Comparison of ENCODE assay signal across 28 cellular contexts in the genomic region with DNA sequence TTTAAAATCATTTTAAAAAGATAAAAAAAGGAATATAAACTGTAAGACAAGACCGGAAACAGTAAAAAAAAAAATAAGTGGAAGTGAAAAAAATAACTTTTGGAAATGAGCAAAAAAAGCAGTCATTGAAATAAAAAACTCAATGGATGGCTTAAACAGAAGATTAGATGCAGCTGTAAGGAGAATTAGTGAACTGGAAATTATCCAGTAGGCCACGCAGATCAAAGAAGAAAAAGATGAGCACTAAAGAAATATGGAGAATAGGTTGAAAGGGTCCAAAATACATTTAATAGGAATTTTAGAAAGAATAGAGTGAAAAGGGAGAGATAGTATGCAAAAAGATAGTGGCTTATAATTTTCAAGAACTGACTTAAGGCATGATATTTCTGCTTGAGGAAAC.
"Had no signal": no experiment of that assay in that cellular context is flagged by ENCODE, and none has a peak within 500 bp of the region (broad histone marks: within the 10 kb centered on the region; RNA-seq: fewer than 3 reads in every experiment).

No MANE protein-coding gene starts in this region.

- ATAC-seq: left lung; mucosa of descending colon; psoas muscle; stimulated activated effector memory CD8-positive, alpha-beta T cell treated with anti-CD3 and anti-CD28 coated beads, Interleukin-12 subunit alpha, Interleukin-12 subunit beta, amount 100 ng/mL, for 72 hours; stimulated activated naive CD8-positive, alpha-beta T cell treated with anti-CD3 and anti-CD28 coated beads, Interleukin-15, Interleukin-2, amounts not matched to agents 100 U/mL and 50 U/mL, for 24 hours had no signal

- H3K4me3 Mint-ChIP-seq: dendritic cell treated with granulocyte-macrophage colony-stimulating factor and Interleukin-4, amounts not matched to agents 40 ng/mL and 50 ng/mL, for 4 days; mesothelial cell of epicardium; nephron; stimulated activated effector memory CD8-positive, alpha-beta T cell treated with anti-CD3 and anti-CD28 coated beads, Interleukin-12 subunit alpha, Interleukin-12 subunit beta, amount 100 ng/mL, for 72 hours; type B pancreatic cell had no signal

- H3K36me3 Mint-ChIP-seq: stimulated activated effector memory CD8-positive, alpha-beta T cell treated with anti-CD3 and anti-CD28 coated beads, Interleukin-12 subunit alpha, Interleukin-12 subunit beta, amount 100 ng/mL, for 72 hours had no signal

- H3K36me3 ChIP-seq: esophagus squamous epithelium, left lung, sigmoid colon had no signal

- H3K4me1 ChIP-seq: psoas muscle had no signal

- H3K27me3 Mint-ChIP-seq: naive B cell had no signal

- H3K27me3 ChIP-seq: heart right ventricle, left lung, sigmoid colon, testis, tibial artery had no signal

- FAIRE-seq: islet of Langerhans had no signal

- H3K4me3 ChIP-seq: esophagus squamous epithelium, heart right ventricle, left lung, mucosa of descending colon, psoas muscle, sigmoid colon, testis, tibial artery had no signal

- H3K27ac Mint-ChIP-seq: dendritic cell treated with granulocyte-macrophage colony-stimulating factor and Interleukin-4, amounts not matched to agents 40 ng/mL and 50 ng/mL, for 4 days; mesothelial cell of epicardium; nephron; stimulated activated effector memory CD8-positive, alpha-beta T cell treated with anti-CD3 and anti-CD28 coated beads, Interleukin-12 subunit alpha, Interleukin-12 subunit beta, amount 100 ng/mL, for 72 hours; type B pancreatic cell had no signal

- H3K27ac ChIP-seq: psoas muscle, testis, tibial artery had no signal

- H3K9me3 ChIP-seq: mucosa of descending colon, psoas muscle, testis had no signal

- DNase-seq: effector memory CD4-positive, alpha-beta T cell; erythroblast; esophagus squamous epithelium; foreskin melanocyte; glutamatergic neuron; heart right ventricle; hippocampal formation; left cardiac atrium; left lung; mesenchymal stem cell; mucosa of descending colon; naive B cell; nucleus accumbens; psoas muscle; right cardiac atrium; sigmoid colon; stimulated activated CD4-positive, alpha-beta T cell treated with anti-CD3 and anti-CD28 coated beads, Interleukin-2, amount 100 ng/mL, for 24 hours; stimulated activated CD4-positive, alpha-beta T cell treated with anti-CD3 and anti-CD28 coated beads, Interleukin-4, amount 100 ng/mL, for 24 hours; stimulated activated naive CD8-positive, alpha-beta T cell treated with anti-CD3 and anti-CD28 coated beads, Interleukin-15, Interleukin-2, amounts not matched to agents 100 U/mL and 50 U/mL, for 24 hours; substantia nigra; testis; tibial artery had no signal
